Comparison of ENCODE assay signal across 16 cellular contexts in genomic region chr1:157487430-157487829, GRCh38.
"Had no signal": no experiment of that assay in that cellular context is flagged by ENCODE, and none has a peak within 500 bp of the region (broad histone marks: within the 10 kb centered on the region; RNA-seq: fewer than 3 reads in every experiment).

No MANE protein-coding gene starts in this region.

- DNase-seq: foreskin keratinocyte; immature natural killer cell; left cardiac atrium; left ventricle myocardium inferior; lower lobe of right lung; mesenchymal stem cell; midbrain; naive B cell; psoas muscle; spleen; stimulated activated CD4-positive, alpha-beta T cell treated with anti-CD3 and anti-CD28 coated beads, Interleukin-15, amount 100 ng/mL, for 24 hours; stimulated activated CD4-positive, alpha-beta T cell treated with anti-CD3 and anti-CD28 coated beads, Interleukin-1b, Interleukin-23, amount 100 ng/mL, for 48 hours; stimulated activated CD4-positive, alpha-beta T cell treated with anti-CD3 and anti-CD28 coated beads, Interleukin-4, amount 100 ng/mL, for 24 hours; tibial artery; upper lobe of left lung; uterus had no signal
